Comparison of ENCODE assay signal across 8 cellular contexts in genomic region chr6:28335564-28336283, GRCh38. TPM values are rescaled to one million over a fixed set of nuclear protein-coding genes. Genes with fewer than 3 reads are reported as not detected.
DNase-seq lines count a peak whose midpoint lies in the region; ATAC-seq and TF ChIP-seq lines count a peak whose summit lies in the region.

ZSCAN31 (minus strand) TSS chr6:28336148; CDS start chr6:28329683, 6,465 bp downstream.

- H3K4me3 Mint-ChIP-seq in neural crest cell: no peak within 1 kb of the TSS

- H3K27me3 ChIP-seq in RWPE2 (ENCODE audit: insufficient read depth, poor library complexity, severe bottlenecking) (no peaks in the 10 kb centered on the region), foreskin keratinocyte (no peaks in the 10 kb centered on the region), stomach smooth muscle (ENCODE audit: control insufficient read depth in 1 of 2, insufficient read depth in 2 of 2, low read length in 2 of 2) (no peaks in the 10 kb centered on the region)

- H3K4me1 Mint-ChIP-seq in neural crest cell: no peaks in the 10 kb centered on the region

- H3K36me3 ChIP-seq in KOPT-K1 (ENCODE audit: insufficient read depth, low read length) (no peaks in the 10 kb centered on the region), RWPE2 (ENCODE audit: low read depth) (no peaks in the 10 kb centered on the region), stomach smooth muscle (ENCODE audit: control insufficient read depth in 2 of 2, insufficient read depth in 2 of 2, low read length in 2 of 2) (no peaks in the 10 kb centered on the region)

- H3K9ac ChIP-seq in stomach smooth muscle (ENCODE audit: low read length in 2 of 2): peak within 1 kb of the TSS; percentile 90 to 99

- H3K27me3 Mint-ChIP-seq in neural crest cell (ENCODE audit: low read depth): no peaks in the 10 kb centered on the region

- H3K4me1 ChIP-seq in RWPE2 (ENCODE audit: insufficient read depth, poor library complexity, severe bottlenecking): peaks cover 4% of the 10 kb centered on the region
- H3K4me1 ChIP-seq in foreskin keratinocyte: peaks cover 7% of the 10 kb centered on the region
- H3K4me1 ChIP-seq in stomach smooth muscle (ENCODE audit: control insufficient read depth, insufficient read depth, low read length): peaks cover 12% of the 10 kb centered on the region

- H3K27ac ChIP-seq in KOPT-K1 (ENCODE audit: low read depth, low read length, poor library complexity, severe bottlenecking) (peak within 1 kb of the TSS; percentile 82), RWPE2 (ENCODE audit: poor library complexity, severe bottlenecking) (peak within 1 kb of the TSS; percentile 66), foreskin keratinocyte (peak within 1 kb of the TSS; percentile 59), stomach smooth muscle (ENCODE audit: low read length) (peak within 1 kb of the TSS; percentile 99)

- H3K9me3 Mint-ChIP-seq in neural crest cell: peaks cover 11% of the 10 kb centered on the region

- H3K36me3 Mint-ChIP-seq in neural crest cell (ENCODE audit: low read depth): peaks cover 13% of the 10 kb centered on the region

- no peak for TF ChIP-seq CTCF in RWPE2 (IDR thresholded peaks at IDR 0.05; ENCODE audit: poor library complexity, severe bottlenecking)
- TF ChIP-seq CTCF in foreskin keratinocyte (conservative IDR thresholded peaks at IDR 0.05): no peak
- no peak for TF ChIP-seq CTCF in neural crest cell (conservative IDR thresholded peaks at IDR 0.05)

- peaks cover 9% of the 10 kb centered on the region for H3K9me3 ChIP-seq in KOPT-K1 (ENCODE audit: insufficient read depth, low read length, poor library complexity, severe bottlenecking)
- no peaks in the 10 kb centered on the region for H3K9me3 ChIP-seq in RWPE2 (ENCODE audit: severe bottlenecking)
- no peaks in the 10 kb centered on the region for H3K9me3 ChIP-seq in stomach smooth muscle (ENCODE audit: control insufficient read depth in 2 of 2, low read length in 2 of 2)

- H3K27ac Mint-ChIP-seq in neural crest cell (ENCODE audit: unreplicated experiment): no peak within 1 kb of the TSS

- peak; percentile 71 for ATAC-seq in GM21737 (IDR thresholded peaks at IDR 0.05; ENCODE audit: unreplicated experiment)
- ATAC-seq in RWPE2 (ENCODE audit: low read depth): peak; percentile 94
- peak; percentile 96 for ATAC-seq in foreskin keratinocyte

- DNase-seq in DMS53 treated with DMSO at 0.1 percent for 48 hours (lab: John Stamatoyannopoulos, UW; ENCODE audit: unreplicated experiment) (peak; percentile 89), RWPE2 (ENCODE audit: low spot score) (peak; percentile 94), foreskin keratinocyte (peak; percentile 97 to 98), neural crest cell (ENCODE audit: low read depth, low spot score) (peak; percentile 77)
- peak; percentile 60 for DNase-seq in activated gamma-delta T cell treated with anti-CD3 and anti-CD28 coated beads, Interleukin-2, amount 50 U/mL, for 16 hours (ENCODE audit: low read depth)

- H3K4me3 ChIP-seq in RWPE2 (ENCODE audit: severe bottlenecking) (peak within 1 kb of the TSS; percentile 44), stomach smooth muscle (ENCODE audit: low read length in 2 of 2) (peak within 1 kb of the TSS; percentile 71 to 83)

RNA-seq across cellular contexts. Expression of gene ZSCAN31, which starts in this region (rescaled TPM):
- total RNA-seq in foreskin keratinocyte (2.3 TPM in 2 replicates), neural crest cell (5.7 and 6.7 TPM in 2 replicates)
- polyA plus RNA-seq in foreskin keratinocyte: 0.56 and 0.84 TPM in 2 replicates

Comparison
In these comparisons a context has a peak if more than half of its experiments do, and no peak if none do; other contexts are left out.
1. Peak in every context shown above with its lines: DNase-seq, ATAC-seq, H3K4me3 ChIP-seq and H3K27ac ChIP-seq.